In the genomic region with DNA sequence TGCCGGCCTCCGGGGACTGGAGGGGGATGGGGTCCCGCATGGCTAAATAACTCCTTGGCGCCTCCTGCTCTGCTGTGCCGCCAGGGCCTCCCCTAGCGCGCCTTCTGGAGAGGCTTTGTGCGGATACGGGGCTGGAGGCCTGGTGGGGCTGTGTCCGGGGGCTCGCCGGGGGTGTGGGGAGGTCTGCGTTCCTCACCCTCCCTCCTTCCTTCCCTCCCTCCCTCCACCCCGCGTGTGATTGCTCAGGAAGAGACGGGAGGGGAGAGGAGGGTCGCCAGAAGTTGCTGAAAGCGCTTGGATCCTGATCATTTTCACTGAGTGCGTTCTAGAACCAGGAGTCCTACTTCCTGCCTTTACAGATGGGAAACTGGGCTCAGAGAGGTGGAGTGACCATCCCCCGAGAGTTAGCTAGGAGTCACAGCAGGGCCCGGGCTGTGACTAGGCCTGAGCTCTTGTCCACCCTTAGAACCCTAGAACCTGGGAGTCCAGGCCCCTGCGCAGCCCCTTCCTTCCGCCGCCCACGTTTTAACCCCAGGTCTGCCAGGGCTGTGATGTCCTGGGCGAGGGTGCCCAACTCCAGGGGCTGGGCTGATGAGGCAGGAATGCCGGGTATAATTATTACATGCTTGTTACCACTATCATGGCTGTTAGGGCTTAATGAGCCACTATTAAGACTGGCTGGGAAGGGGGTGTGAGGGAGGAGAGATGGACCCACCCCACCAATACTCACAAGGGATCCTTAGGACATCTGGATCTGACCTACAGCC, we compare ENCODE assay signal across 1 cellular context.
TF ChIP-seq lines count a peak whose summit lies in the region.

No MANE protein-coding gene starts in this region.

TF ChIP-seq in K562, 482 proteins besides CTCF, POLR2A, EP300 and RAD21 (continued from another document and continues in another):
- TF ChIP-seq, protein P1, sequence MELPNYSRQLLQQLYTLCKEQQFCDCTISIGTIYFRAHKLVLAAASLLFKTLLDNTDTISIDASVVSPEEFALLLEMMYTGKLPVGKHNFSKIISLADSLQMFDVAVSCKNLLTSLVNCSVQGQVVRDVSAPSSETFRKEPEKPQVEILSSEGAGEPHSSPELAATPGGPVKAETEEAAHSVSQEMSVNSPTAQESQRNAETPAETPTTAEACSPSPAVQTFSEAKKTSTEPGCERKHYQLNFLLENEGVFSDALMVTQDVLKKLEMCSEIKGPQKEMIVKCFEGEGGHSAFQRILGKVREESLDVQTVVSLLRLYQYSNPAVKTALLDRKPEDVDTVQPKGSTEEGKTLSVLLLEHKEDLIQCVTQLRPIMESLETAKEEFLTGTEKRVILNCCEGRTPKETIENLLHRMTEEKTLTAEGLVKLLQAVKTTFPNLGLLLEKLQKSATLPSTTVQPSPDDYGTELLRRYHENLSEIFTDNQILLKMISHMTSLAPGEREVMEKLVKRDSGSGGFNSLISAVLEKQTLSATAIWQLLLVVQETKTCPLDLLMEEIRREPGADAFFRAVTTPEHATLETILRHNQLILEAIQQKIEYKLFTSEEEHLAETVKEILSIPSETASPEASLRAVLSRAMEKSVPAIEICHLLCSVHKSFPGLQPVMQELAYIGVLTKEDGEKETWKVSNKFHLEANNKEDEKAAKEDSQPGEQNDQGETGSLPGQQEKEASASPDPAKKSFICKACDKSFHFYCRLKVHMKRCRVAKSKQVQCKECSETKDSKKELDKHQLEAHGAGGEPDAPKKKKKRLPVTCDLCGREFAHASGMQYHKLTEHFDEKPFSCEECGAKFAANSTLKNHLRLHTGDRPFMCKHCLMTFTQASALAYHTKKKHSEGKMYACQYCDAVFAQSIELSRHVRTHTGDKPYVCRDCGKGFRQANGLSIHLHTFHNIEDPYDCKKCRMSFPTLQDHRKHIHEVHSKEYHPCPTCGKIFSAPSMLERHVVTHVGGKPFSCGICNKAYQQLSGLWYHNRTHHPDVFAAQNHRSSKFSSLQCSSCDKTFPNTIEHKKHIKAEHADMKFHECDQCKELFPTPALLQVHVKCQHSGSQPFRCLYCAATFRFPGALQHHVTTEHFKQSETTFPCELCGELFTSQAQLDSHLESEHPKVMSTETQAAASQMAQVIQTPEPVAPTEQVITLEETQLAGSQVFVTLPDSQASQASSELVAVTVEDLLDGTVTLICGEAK (IDR thresholded peaks at IDR 0.05), result 0 out of 2 replicates have a peak, but pooled peaks have one; percentile 38
- TF ChIP-seq, protein P1 (CRISPR knock-in tag; IDR thresholded peaks at IDR 0.05), result no peak
- TF ChIP-seq, protein P2, sequence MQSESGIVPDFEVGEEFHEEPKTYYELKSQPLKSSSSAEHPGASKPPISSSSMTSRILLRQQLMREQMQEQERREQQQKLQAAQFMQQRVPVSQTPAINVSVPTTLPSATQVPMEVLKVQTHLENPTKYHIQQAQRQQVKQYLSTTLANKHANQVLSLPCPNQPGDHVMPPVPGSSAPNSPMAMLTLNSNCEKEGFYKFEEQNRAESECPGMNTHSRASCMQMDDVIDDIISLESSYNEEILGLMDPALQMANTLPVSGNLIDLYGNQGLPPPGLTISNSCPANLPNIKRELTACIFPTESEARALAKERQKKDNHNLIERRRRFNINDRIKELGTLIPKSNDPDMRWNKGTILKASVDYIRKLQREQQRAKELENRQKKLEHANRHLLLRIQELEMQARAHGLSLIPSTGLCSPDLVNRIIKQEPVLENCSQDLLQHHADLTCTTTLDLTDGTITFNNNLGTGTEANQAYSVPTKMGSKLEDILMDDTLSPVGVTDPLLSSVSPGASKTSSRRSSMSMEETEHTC (IDR thresholded peaks at IDR 0.05), result no peak
- no peak for TF ChIP-seq CBX2 (IDR thresholded peaks at IDR 0.05; ENCODE audit: insufficient read depth, low read length, poor library complexity, severe bottlenecking)
- TF ChIP-seq NCOA2 (IDR thresholded peaks at IDR 0.05; ENCODE audit: partially characterized antibody in 2 of 2), result no peak
- no peak for TF ChIP-seq SLC30A9 (CRISPR knock-in tag; IDR thresholded peaks at IDR 0.05)
- no peak for TF ChIP-seq LARP7 (IDR thresholded peaks at IDR 0.05)
- no peak for TF ChIP-seq GATAD2A (IDR thresholded peaks at IDR 0.05)
- TF ChIP-seq, protein P3, sequence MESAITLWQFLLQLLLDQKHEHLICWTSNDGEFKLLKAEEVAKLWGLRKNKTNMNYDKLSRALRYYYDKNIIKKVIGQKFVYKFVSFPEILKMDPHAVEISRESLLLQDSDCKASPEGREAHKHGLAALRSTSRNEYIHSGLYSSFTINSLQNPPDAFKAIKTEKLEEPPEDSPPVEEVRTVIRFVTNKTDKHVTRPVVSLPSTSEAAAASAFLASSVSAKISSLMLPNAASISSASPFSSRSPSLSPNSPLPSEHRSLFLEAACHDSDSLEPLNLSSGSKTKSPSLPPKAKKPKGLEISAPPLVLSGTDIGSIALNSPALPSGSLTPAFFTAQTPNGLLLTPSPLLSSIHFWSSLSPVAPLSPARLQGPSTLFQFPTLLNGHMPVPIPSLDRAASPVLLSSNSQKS (CRISPR knock-in tag; IDR thresholded peaks at IDR 0.05), result no peak
- TF ChIP-seq ZNF77 (CRISPR knock-in tag; IDR thresholded peaks at IDR 0.05), result no peak
- no peak for TF ChIP-seq ZNF184 (CRISPR knock-in tag; IDR thresholded peaks at IDR 0.05)
- TF ChIP-seq PHTF2 (CRISPR knock-in tag; IDR thresholded peaks at IDR 0.05), result no peak
- TF ChIP-seq BRD9 (IDR thresholded peaks at IDR 0.05; ENCODE audit: low read depth, partially characterized antibody), result peak; percentile 78
- no peak for TF ChIP-seq SIX5 (IDR thresholded peaks at IDR 0.05; ENCODE audit: borderline replicate concordance in 1 of 2, insufficient read depth in 1 of 2, low read depth in 1 of 2, low read length in 2 of 2)
- no peak for TF ChIP-seq ZNF561 (CRISPR knock-in tag; conservative IDR thresholded peaks at IDR 0.05)
- TF ChIP-seq FOS (IDR thresholded peaks at IDR 0.05; ENCODE audit: extremely low read depth, insufficient read length), result no peak
- no peak for TF ChIP-seq E4F1 (CRISPR knock-in tag; IDR thresholded peaks at IDR 0.05; ENCODE audit: borderline replicate concordance)
- TF ChIP-seq ZNF175 (CRISPR knock-in tag; IDR thresholded peaks at IDR 0.05; ENCODE audit: low read depth), result 0 out of 2 replicates have a peak, but pooled peaks have one; percentile 17
- TF ChIP-seq TCF7L2 (IDR thresholded peaks at IDR 0.05; ENCODE audit: low read depth, low read length), result no peak
- 0 out of 2 replicates have a peak, but pooled peaks have one; percentile 22 for TF ChIP-seq HBP1 (CRISPR knock-in tag; IDR thresholded peaks at IDR 0.05)
- peak; percentile 63; the same call in 1 of the 2 replicates for TF ChIP-seq POLR2AphosphoS5 (IDR thresholded peaks at IDR 0.05; ENCODE audit: control insufficient read depth, insufficient read depth, low read depth, low read length)
- TF ChIP-seq ZNF785 (CRISPR knock-in tag; IDR thresholded peaks at IDR 0.05), result no peak
- no peak for TF ChIP-seq DLX4 (CRISPR knock-in tag; IDR thresholded peaks at IDR 0.05)
- no peak for TF ChIP-seq ZNF57 (CRISPR knock-in tag; IDR thresholded peaks at IDR 0.05)
- no peak for TF ChIP-seq ZNF384 (IDR thresholded peaks at IDR 0.05; ENCODE audit: low read depth, low read length)
- TF ChIP-seq, protein P4, sequence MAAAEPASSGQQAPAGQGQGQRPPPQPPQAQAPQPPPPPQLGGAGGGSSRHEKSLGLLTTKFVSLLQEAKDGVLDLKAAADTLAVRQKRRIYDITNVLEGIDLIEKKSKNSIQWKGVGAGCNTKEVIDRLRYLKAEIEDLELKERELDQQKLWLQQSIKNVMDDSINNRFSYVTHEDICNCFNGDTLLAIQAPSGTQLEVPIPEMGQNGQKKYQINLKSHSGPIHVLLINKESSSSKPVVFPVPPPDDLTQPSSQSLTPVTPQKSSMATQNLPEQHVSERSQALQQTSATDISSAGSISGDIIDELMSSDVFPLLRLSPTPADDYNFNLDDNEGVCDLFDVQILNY (CRISPR knock-in tag; IDR thresholded peaks at IDR 0.05), result no peak
- TF ChIP-seq RBM34 (IDR thresholded peaks at IDR 0.05; ENCODE audit: borderline replicate concordance, insufficient read depth, low read length), result no peak
- no peak for TF ChIP-seq JUN (IDR thresholded peaks at IDR 0.05; ENCODE audit: borderline replicate concordance, low read depth, low read length)
- TF ChIP-seq JUN (CRISPR knock-in tag; IDR thresholded peaks at IDR 0.05; ENCODE audit: borderline replicate concordance), result no peak
- TF ChIP-seq CBFA2T3 (IDR thresholded peaks at IDR 0.05), result no peak
- TF ChIP-seq NR0B1 (IDR thresholded peaks at IDR 0.05; ENCODE audit: partially characterized antibody), result no peak
- no peak for TF ChIP-seq RNF219 (CRISPR knock-in tag; IDR thresholded peaks at IDR 0.05)
- TF ChIP-seq HMG20B (CRISPR knock-in tag; IDR thresholded peaks at IDR 0.05), result no peak
- TF ChIP-seq CAMTA2 (CRISPR knock-in tag; conservative IDR thresholded peaks at IDR 0.05), result no peak
- TF ChIP-seq SIRT6 (IDR thresholded peaks at IDR 0.05; ENCODE audit: low read depth, low read length), result no peak
